Comparison of ENCODE assay signal across 18 cellular contexts in genomic region chr17:65446838-65447526, GRCh38.
DNase-seq lines count a peak whose midpoint lies in the region; ATAC-seq, FAIRE-seq and TF ChIP-seq lines count a peak whose summit lies in the region.
"Had no signal": no experiment of that assay in that cellular context is flagged by ENCODE, and none has a peak within 500 bp of the region (broad histone marks: within the 10 kb centered on the region; RNA-seq: fewer than 3 reads in every experiment).

No MANE protein-coding gene starts in this region.

- H3K9me1 ChIP-seq in K562 (ENCODE audit: control insufficient read depth, insufficient read depth, low read length), result no peaks in the 10 kb centered on the region

- ATAC-seq in left ventricle myocardium superior (peak; percentile 64), K562 (no peak), aorta (ENCODE audit: low FRiP score) (peak; percentile 20)
- ATAC-seq: A549, HCT116 had no signal

- H3K4me1 ChIP-seq in left ventricle myocardium inferior (peaks cover 6% of the 10 kb centered on the region), K562 (replicated peaks in 1 of 2; ENCODE audit: control insufficient read depth in 2 of 2, insufficient read depth in 2 of 2, low read length in 2 of 2) (no peaks in the 10 kb centered on the region), aorta (ENCODE audit: control insufficient read depth in 1 of 2, insufficient read depth in 2 of 2, low read length in 2 of 2) (no peaks in the 10 kb centered on the region), ascending aorta (no peaks in the 10 kb centered on the region), HAP-1 (no peaks in the 10 kb centered on the region)
- H3K4me1 ChIP-seq: A549, BLaER1, Caco-2 had no signal

- TF ChIP-seq CTCF in left ventricle myocardium inferior (IDR thresholded peaks at IDR 0.05; ENCODE audit: borderline replicate concordance) (no peak), K562 (IDR thresholded peaks at IDR 0.05 in 2 of 3, conservative IDR thresholded peaks at IDR 0.05 in 1 of 3; ENCODE audit: insufficient read depth in 2 of 3, low read depth in 1 of 3, low read length in 3 of 3) (no peak), ascending aorta (IDR thresholded peaks at IDR 0.05) (no peak)

- peak; percentile 48 for DNase-seq in left ventricle myocardium superior
- DNase-seq in left ventricle myocardium inferior, result no peak
- no peak for DNase-seq in K562 (ENCODE audit: extremely low read depth in 1 of 4, low spot score in 3 of 4)
- peak; percentile 16 for DNase-seq in mesenteric fat pad (ENCODE audit: low spot score)
- no peak for DNase-seq in aorta
- DNase-seq in ascending aorta (ENCODE audit: low spot score in 2 of 2), result no peak
- no peak for DNase-seq in HAP-1 (ENCODE audit: low spot score in 2 of 2)
- no peak for DNase-seq in H4 (ENCODE audit: low spot score)
- DNase-seq: AML-193; Caco-2; CD8-positive, alpha-beta memory T cell; DND-41; GDM1; GOT3 had no signal

- in situ Hi-C loops in K562 (cut with MboI) (no loop called here), HAP-1 (cut with MboI; ENCODE audit: low sequenced_read_pairs) (no loop called here)

- no peak overlapping the region for H2AFZ ChIP-seq in K562 (ENCODE audit: low read depth, low read length)

- CTCF ChIA-PET in K562 (lab: Yijun Ruan, JAX; ENCODE audit: low intra/inter-chr PET ratio), result no interaction called here

- no TSS peak for BruUV-seq in K562 (replicated peaks; lab: Mats Ljungman, UMichigan)

- no peak for TF ChIP-seq POLR2A in K562 (conservative IDR thresholded peaks at IDR 0.05)

- no peak overlapping the region for H3K4me3 ChIP-seq in left ventricle myocardium inferior
- H3K4me3 ChIP-seq in K562, result no peak overlapping the region
- no peak overlapping the region for H3K4me3 ChIP-seq in aorta (ENCODE audit: low read length in 2 of 2)
- no peak overlapping the region for H3K4me3 ChIP-seq in ascending aorta
- no peak overlapping the region for H3K4me3 ChIP-seq in HAP-1
- H3K4me3 ChIP-seq: A549, BLaER1 had no signal

- H3K27me3 ChIP-seq in left ventricle myocardium inferior (ENCODE audit: low read depth), result peaks cover 10% of the 10 kb centered on the region
- H3K27me3 ChIP-seq in K562 (ENCODE audit: control insufficient read depth in 2 of 2, insufficient read depth in 2 of 2, low read length in 2 of 2), result no peaks in the 10 kb centered on the region; a peak in 2 of 5 replicates
- H3K27me3 ChIP-seq in aorta (ENCODE audit: control insufficient read depth in 1 of 2, insufficient read depth in 2 of 2, low read length in 1 of 2), result no peaks in the 10 kb centered on the region
- H3K27me3 ChIP-seq in ascending aorta, result no peaks in the 10 kb centered on the region
- H3K27me3 ChIP-seq in HAP-1 (ENCODE audit: low read depth), result no peaks in the 10 kb centered on the region
- H3K27me3 ChIP-seq: BLaER1 had no signal

- TF ChIP-seq EP300 in K562 (IDR thresholded peaks at IDR 0.05; ENCODE audit: low read length), result no peak

- no peak for TF ChIP-seq RAD21 in K562 (CRISPR knock-in tag; conservative IDR thresholded peaks at IDR 0.05 in 1 of 2, IDR thresholded peaks at IDR 0.05 in 1 of 2)

- no peaks in the 10 kb centered on the region for H3K36me3 ChIP-seq in left ventricle myocardium inferior
- H3K36me3 ChIP-seq in K562 (ENCODE audit: control insufficient read depth, insufficient read depth, low read length), result no peaks in the 10 kb centered on the region
- no peaks in the 10 kb centered on the region for H3K36me3 ChIP-seq in aorta (ENCODE audit: control insufficient read depth in 1 of 2, insufficient read depth in 2 of 2, low read length in 1 of 2)
- no peaks in the 10 kb centered on the region for H3K36me3 ChIP-seq in ascending aorta
- no peaks in the 10 kb centered on the region for H3K36me3 ChIP-seq in HAP-1 (replicated peaks)
- H3K36me3 ChIP-seq: BLaER1 had no signal

- no peak overlapping the region for H3K4me2 ChIP-seq in K562 (ENCODE audit: insufficient read depth, low read length)
- H3K4me2 ChIP-seq: A549, BLaER1 had no signal

- no peak for FAIRE-seq in K562 (lab: Jason Lieb, UNC)
- FAIRE-seq: A549, GM12892 had no signal

- H3K9ac ChIP-seq in K562 (ENCODE audit: insufficient read depth in 1 of 2, low read depth in 2 of 2, low read length in 2 of 2), result no peak overlapping the region
- H3K9ac ChIP-seq: BLaER1 had no signal

- no peaks in the 10 kb centered on the region for H4K20me1 ChIP-seq in K562 (replicated peaks; ENCODE audit: control insufficient read depth, insufficient read depth, low read length)
- H4K20me1 ChIP-seq: BLaER1 had no signal

- intact Hi-C loops in left ventricle myocardium superior (cut with micrococcal nuclease), result no loop called here
- intact Hi-C loops in left ventricle myocardium inferior (cut with micrococcal nuclease), result no loop called here
- intact Hi-C loops in K562 (cut with micrococcal nuclease), result no loop called here
- intact Hi-C loops in aorta (cut with DNase I), result no loop called here
- intact Hi-C loops in ascending aorta (cut with DNase I), result no loop called here

- WGBS in K562 (ENCODE audit: insufficient coverage, low coverage, missing lambda C conversion rate), result 0% methylated on average over 6 of the region's 6 CpGs
- 89 to 96% methylated on average over 6 of the region's 6 CpGs for WGBS in aorta, 2 donors

- POLR2A ChIA-PET in K562 (lab: Yijun Ruan, JAX), result interaction anchor here (0.6 to 0.8 kb wide), 2 partner anchors 39 to 1503 kb away, joined by 4 to 5 read pairs; no protein-coding TSS in a partner anchor

- H3K9me3 ChIP-seq in left ventricle myocardium inferior (replicated peaks), result peaks cover 4% of the 10 kb centered on the region
- H3K9me3 ChIP-seq in K562 (replicated peaks; ENCODE audit: control insufficient read depth, insufficient read depth, low read depth, low read length), result no peaks in the 10 kb centered on the region; the same call in 1 of the 2 replicates
- H3K9me3 ChIP-seq in aorta (ENCODE audit: control insufficient read depth, low read length), result no peaks in the 10 kb centered on the region
- H3K9me3 ChIP-seq in ascending aorta, result no peaks in the 10 kb centered on the region
- no peaks in the 10 kb centered on the region for H3K9me3 ChIP-seq in HAP-1
- H3K9me3 ChIP-seq: A549, Caco-2 had no signal

- H3K79me2 ChIP-seq in K562 (ENCODE audit: control insufficient read depth, insufficient read depth, low read length), result no peaks in the 10 kb centered on the region

- no peak overlapping the region for H3K27ac ChIP-seq in left ventricle myocardium inferior (replicated peaks)
- H3K27ac ChIP-seq in K562 (ENCODE audit: extremely low read depth, low read depth, low read length), result no peak overlapping the region
- no peak overlapping the region for H3K27ac ChIP-seq in aorta (ENCODE audit: low read depth in 1 of 2, low read length in 2 of 2)
- no peak overlapping the region for H3K27ac ChIP-seq in ascending aorta
- H3K27ac ChIP-seq: A549, BLaER1 had no signal

TF ChIP-seq in K562, 482 proteins besides CTCF, POLR2A, EP300 and RAD21:
- TF ChIP-seq SIN3A (IDR thresholded peaks at IDR 0.05; ENCODE audit: borderline replicate concordance in 2 of 2, control insufficient read depth in 1 of 2, low read depth in 2 of 2, low read length in 2 of 2), result no peak
- TF ChIP-seq, protein P1, sequence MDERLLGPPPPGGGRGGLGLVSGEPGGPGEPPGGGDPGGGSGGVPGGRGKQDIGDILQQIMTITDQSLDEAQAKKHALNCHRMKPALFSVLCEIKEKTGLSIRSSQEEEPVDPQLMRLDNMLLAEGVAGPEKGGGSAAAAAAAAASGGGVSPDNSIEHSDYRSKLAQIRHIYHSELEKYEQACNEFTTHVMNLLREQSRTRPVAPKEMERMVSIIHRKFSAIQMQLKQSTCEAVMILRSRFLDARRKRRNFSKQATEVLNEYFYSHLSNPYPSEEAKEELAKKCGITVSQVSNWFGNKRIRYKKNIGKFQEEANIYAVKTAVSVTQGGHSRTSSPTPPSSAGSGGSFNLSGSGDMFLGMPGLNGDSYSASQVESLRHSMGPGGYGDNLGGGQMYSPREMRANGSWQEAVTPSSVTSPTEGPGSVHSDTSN (CRISPR knock-in tag; IDR thresholded peaks at IDR 0.05; ENCODE audit: low read depth), result no peak
- TF ChIP-seq, protein P1 (tag; conservative IDR thresholded peaks at IDR 0.05; ENCODE audit: low read depth), result peak; percentile 42; the same call in 1 of the 2 replicates

Comparison
In these comparisons a context has a peak if more than half of its experiments do, and no peak if none do; other contexts are left out.
1. DNase-seq: peak in left ventricle myocardium superior (single experiment) and mesenteric fat pad (single experiment); none in left ventricle myocardium inferior (single experiment), K562 (0 of 4), aorta (0 of 2), ascending aorta (0 of 2), HAP-1 (0 of 2) and H4 (single experiment).